Comparison of ENCODE assay signal across 2 cellular contexts in the genomic region with DNA sequence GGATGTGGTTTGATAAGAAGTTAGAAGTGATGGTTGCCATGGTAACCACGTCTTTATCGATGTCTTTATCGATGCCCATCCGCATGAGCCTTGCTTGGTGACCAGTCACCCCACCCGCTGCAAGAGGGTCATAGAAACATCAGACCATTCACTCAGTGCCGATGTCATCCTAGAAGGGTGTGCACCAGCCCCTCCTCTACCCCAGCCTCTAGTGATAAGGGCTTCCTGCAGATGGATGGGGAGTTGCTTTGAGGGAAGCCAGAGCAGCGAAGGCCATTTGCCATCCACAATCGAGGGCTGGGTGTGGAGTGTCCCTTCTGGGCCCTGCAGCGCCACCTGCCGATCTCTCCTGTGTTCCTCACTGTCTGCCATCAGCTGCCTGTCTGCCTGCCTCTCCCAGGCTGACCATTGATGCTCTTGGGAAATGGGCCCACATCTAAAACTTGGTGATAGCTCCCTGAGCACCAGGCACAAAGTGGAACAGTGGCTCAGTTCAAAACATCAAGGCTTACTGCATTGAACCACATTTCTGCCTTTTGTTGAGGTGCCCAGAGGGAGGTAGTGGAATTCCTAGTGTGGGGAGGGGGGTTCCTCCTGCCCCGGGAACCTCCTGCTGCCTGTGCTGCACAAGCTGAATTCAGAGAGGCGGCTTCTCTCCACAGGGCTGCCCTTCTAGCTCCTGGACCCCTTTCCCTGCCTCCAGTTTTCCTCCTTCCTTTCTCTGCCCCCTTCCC.
A peak's percentile ranks its signal among the peaks of the same experiment; 100 is the strongest.
TF ChIP-seq lines count a peak whose summit lies in the region.

No MANE protein-coding gene starts in this region.

TF ChIP-seq in HCT116, 20 proteins besides CTCF, POLR2A, EP300 and RAD21:
- no peak for TF ChIP-seq EZH2 (IDR thresholded peaks at IDR 0.05)
- no peak for TF ChIP-seq SRF (IDR thresholded peaks at IDR 0.05; ENCODE audit: low read depth)
- TF ChIP-seq, protein P1, sequence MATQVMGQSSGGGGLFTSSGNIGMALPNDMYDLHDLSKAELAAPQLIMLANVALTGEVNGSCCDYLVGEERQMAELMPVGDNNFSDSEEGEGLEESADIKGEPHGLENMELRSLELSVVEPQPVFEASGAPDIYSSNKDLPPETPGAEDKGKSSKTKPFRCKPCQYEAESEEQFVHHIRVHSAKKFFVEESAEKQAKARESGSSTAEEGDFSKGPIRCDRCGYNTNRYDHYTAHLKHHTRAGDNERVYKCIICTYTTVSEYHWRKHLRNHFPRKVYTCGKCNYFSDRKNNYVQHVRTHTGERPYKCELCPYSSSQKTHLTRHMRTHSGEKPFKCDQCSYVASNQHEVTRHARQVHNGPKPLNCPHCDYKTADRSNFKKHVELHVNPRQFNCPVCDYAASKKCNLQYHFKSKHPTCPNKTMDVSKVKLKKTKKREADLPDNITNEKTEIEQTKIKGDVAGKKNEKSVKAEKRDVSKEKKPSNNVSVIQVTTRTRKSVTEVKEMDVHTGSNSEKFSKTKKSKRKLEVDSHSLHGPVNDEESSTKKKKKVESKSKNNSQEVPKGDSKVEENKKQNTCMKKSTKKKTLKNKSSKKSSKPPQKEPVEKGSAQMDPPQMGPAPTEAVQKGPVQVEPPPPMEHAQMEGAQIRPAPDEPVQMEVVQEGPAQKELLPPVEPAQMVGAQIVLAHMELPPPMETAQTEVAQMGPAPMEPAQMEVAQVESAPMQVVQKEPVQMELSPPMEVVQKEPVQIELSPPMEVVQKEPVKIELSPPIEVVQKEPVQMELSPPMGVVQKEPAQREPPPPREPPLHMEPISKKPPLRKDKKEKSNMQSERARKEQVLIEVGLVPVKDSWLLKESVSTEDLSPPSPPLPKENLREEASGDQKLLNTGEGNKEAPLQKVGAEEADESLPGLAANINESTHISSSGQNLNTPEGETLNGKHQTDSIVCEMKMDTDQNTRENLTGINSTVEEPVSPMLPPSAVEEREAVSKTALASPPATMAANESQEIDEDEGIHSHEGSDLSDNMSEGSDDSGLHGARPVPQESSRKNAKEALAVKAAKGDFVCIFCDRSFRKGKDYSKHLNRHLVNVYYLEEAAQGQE (IDR thresholded peaks at IDR 0.05; ENCODE audit: low read depth): no peak
- TF ChIP-seq CBX3 (IDR thresholded peaks at IDR 0.05; ENCODE audit: low read depth): no peak
- TF ChIP-seq SP1 (IDR thresholded peaks at IDR 0.05; ENCODE audit: low read depth): no peak
- TF ChIP-seq EZH2phosphoT487 (IDR thresholded peaks at IDR 0.05; ENCODE audit: borderline replicate concordance): no peak
- no peak for TF ChIP-seq ZNF274 (IDR thresholded peaks at IDR 0.05; ENCODE audit: low read depth, low read length)
- TF ChIP-seq SIN3A (IDR thresholded peaks at IDR 0.05; ENCODE audit: low read depth): no peak
- no peak for TF ChIP-seq ELF1 (IDR thresholded peaks at IDR 0.05; ENCODE audit: borderline replicate concordance, low read depth)
- TF ChIP-seq POLR2AphosphoS5 (IDR thresholded peaks at IDR 0.05; ENCODE audit: low read depth, low read length): no peak
- TF ChIP-seq EGR1 (IDR thresholded peaks at IDR 0.05; ENCODE audit: low read depth): no peak

TF ChIP-seq in K562, 482 proteins besides CTCF, POLR2A, EP300 and RAD21 (continues in another document):
- TF ChIP-seq GTF2E2 (tag; IDR thresholded peaks at IDR 0.05) (no peak), SP1 (CRISPR knock-in tag; IDR thresholded peaks at IDR 0.05) (no peak), PCBP1 (IDR thresholded peaks at IDR 0.05; ENCODE audit: low read depth, low read length, poor library complexity, severe bottlenecking) (no peak), HMG20A (CRISPR knock-in tag; conservative IDR thresholded peaks at IDR 0.05) (no peak), L3MBTL2 (IDR thresholded peaks at IDR 0.05) (peak; percentile 30; the same call in 1 of the 2 replicates), ZNF263 (CRISPR knock-in tag; IDR thresholded peaks at IDR 0.05; ENCODE audit: borderline replicate concordance) (no peak), XRCC4 (IDR thresholded peaks at IDR 0.05; ENCODE audit: extremely low read depth, insufficient read depth, insufficient read length) (no peak), ETV1 (tag; conservative IDR thresholded peaks at IDR 0.05; ENCODE audit: low read depth) (peak; percentile 53), RCOR1 (IDR thresholded peaks at IDR 0.05; ENCODE audit: borderline replicate concordance in 1 of 2, low read depth in 2 of 2, low read length in 2 of 2) (peak in 1 of 2 experiments; percentile 79; a peak in 3 of 4 replicates), ZNF140 (CRISPR knock-in tag; IDR thresholded peaks at IDR 0.05) (no peak), YY1 (IDR thresholded peaks at IDR 0.05; ENCODE audit: borderline replicate concordance in 1 of 3, control insufficient read depth in 1 of 3, extremely low read depth in 1 of 3, insufficient read depth in 3 of 3, insufficient read length in 1 of 3, insufficient replicate concordance in 2 of 3, low read depth in 1 of 3, low read length in 2 of 3) (peak in 1 of 3 experiments; percentile 41), BCOR (IDR thresholded peaks at IDR 0.05) (no peak), FIP1L1 (IDR thresholded peaks at IDR 0.05; ENCODE audit: low read depth, low read length, poor library complexity, severe bottlenecking) (no peak), ZFP30 (CRISPR knock-in tag; IDR thresholded peaks at IDR 0.05; ENCODE audit: borderline replicate concordance) (no peak), GATAD2B (IDR thresholded peaks at IDR 0.05; ENCODE audit: borderline replicate concordance) (no peak), CSDE1 (IDR thresholded peaks at IDR 0.05) (peak in 1 of 2 experiments; percentile 61; a peak in 2 of 4 replicates), ZNF586 (CRISPR knock-in tag; conservative IDR thresholded peaks at IDR 0.05) (no peak)
- TF ChIP-seq, protein P2, sequence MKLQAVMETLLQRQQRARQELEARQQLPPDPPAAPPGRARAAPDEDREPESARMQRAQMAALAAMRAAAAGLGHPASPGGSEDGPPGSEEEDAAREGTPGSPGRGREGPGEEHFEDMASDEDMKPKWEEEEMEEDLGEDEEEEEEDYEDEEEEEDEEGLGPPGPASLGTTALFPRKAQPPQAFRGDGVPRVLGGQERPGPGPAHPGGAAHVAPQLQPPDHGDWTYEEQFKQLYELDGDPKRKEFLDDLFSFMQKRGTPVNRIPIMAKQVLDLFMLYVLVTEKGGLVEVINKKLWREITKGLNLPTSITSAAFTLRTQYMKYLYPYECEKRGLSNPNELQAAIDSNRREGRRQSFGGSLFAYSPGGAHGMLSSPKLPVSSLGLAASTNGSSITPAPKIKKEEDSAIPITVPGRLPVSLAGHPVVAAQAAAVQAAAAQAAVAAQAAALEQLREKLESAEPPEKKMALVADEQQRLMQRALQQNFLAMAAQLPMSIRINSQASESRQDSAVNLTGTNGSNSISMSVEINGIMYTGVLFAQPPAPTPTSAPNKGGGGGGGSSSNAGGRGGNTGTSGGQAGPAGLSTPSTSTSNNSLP (IDR thresholded peaks at IDR 0.05; ENCODE audit: borderline replicate concordance, low read depth, low read length): no peak
- TF ChIP-seq, protein P3, sequence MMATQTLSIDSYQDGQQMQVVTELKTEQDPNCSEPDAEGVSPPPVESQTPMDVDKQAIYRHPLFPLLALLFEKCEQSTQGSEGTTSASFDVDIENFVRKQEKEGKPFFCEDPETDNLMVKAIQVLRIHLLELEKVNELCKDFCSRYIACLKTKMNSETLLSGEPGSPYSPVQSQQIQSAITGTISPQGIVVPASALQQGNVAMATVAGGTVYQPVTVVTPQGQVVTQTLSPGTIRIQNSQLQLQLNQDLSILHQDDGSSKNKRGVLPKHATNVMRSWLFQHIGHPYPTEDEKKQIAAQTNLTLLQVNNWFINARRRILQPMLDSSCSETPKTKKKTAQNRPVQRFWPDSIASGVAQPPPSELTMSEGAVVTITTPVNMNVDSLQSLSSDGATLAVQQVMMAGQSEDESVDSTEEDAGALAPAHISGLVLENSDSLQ (IDR thresholded peaks at IDR 0.05): 0 out of 2 replicates have a peak, but pooled peaks have one; percentile 32
- TF ChIP-seq, protein P4, sequence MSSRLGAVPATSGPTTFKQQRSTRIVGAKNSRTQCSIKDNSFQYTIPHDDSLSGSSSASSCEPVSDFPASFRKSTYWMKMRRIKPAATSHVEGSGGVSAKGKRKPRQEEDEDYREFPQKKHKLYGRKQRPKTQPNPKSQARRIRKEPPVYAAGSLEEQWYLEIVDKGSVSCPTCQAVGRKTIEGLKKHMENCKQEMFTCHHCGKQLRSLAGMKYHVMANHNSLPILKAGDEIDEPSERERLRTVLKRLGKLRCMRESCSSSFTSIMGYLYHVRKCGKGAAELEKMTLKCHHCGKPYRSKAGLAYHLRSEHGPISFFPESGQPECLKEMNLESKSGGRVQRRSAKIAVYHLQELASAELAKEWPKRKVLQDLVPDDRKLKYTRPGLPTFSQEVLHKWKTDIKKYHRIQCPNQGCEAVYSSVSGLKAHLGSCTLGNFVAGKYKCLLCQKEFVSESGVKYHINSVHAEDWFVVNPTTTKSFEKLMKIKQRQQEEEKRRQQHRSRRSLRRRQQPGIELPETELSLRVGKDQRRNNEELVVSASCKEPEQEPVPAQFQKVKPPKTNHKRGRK (tag; IDR thresholded peaks at IDR 0.05): no peak
- TF ChIP-seq, protein P5, sequence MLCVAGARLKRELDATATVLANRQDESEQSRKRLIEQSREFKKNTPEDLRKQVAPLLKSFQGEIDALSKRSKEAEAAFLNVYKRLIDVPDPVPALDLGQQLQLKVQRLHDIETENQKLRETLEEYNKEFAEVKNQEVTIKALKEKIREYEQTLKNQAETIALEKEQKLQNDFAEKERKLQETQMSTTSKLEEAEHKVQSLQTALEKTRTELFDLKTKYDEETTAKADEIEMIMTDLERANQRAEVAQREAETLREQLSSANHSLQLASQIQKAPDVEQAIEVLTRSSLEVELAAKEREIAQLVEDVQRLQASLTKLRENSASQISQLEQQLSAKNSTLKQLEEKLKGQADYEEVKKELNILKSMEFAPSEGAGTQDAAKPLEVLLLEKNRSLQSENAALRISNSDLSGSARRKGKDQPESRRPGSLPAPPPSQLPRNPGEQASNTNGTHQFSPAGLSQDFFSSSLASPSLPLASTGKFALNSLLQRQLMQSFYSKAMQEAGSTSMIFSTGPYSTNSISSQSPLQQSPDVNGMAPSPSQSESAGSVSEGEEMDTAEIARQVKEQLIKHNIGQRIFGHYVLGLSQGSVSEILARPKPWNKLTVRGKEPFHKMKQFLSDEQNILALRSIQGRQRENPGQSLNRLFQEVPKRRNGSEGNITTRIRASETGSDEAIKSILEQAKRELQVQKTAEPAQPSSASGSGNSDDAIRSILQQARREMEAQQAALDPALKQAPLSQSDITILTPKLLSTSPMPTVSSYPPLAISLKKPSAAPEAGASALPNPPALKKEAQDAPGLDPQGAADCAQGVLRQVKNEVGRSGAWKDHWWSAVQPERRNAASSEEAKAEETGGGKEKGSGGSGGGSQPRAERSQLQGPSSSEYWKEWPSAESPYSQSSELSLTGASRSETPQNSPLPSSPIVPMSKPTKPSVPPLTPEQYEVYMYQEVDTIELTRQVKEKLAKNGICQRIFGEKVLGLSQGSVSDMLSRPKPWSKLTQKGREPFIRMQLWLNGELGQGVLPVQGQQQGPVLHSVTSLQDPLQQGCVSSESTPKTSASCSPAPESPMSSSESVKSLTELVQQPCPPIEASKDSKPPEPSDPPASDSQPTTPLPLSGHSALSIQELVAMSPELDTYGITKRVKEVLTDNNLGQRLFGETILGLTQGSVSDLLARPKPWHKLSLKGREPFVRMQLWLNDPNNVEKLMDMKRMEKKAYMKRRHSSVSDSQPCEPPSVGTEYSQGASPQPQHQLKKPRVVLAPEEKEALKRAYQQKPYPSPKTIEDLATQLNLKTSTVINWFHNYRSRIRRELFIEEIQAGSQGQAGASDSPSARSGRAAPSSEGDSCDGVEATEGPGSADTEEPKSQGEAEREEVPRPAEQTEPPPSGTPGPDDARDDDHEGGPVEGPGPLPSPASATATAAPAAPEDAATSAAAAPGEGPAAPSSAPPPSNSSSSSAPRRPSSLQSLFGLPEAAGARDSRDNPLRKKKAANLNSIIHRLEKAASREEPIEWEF (CRISPR knock-in tag; IDR thresholded peaks at IDR 0.05): no peak
- TF ChIP-seq, protein P6, sequence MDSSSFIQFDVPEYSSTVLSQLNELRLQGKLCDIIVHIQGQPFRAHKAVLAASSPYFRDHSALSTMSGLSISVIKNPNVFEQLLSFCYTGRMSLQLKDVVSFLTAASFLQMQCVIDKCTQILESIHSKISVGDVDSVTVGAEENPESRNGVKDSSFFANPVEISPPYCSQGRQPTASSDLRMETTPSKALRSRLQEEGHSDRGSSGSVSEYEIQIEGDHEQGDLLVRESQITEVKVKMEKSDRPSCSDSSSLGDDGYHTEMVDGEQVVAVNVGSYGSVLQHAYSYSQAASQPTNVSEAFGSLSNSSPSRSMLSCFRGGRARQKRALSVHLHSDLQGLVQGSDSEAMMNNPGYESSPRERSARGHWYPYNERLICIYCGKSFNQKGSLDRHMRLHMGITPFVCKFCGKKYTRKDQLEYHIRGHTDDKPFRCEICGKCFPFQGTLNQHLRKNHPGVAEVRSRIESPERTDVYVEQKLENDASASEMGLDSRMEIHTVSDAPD (CRISPR knock-in tag; IDR thresholded peaks at IDR 0.05): no peak
